In the genomic region with DNA sequence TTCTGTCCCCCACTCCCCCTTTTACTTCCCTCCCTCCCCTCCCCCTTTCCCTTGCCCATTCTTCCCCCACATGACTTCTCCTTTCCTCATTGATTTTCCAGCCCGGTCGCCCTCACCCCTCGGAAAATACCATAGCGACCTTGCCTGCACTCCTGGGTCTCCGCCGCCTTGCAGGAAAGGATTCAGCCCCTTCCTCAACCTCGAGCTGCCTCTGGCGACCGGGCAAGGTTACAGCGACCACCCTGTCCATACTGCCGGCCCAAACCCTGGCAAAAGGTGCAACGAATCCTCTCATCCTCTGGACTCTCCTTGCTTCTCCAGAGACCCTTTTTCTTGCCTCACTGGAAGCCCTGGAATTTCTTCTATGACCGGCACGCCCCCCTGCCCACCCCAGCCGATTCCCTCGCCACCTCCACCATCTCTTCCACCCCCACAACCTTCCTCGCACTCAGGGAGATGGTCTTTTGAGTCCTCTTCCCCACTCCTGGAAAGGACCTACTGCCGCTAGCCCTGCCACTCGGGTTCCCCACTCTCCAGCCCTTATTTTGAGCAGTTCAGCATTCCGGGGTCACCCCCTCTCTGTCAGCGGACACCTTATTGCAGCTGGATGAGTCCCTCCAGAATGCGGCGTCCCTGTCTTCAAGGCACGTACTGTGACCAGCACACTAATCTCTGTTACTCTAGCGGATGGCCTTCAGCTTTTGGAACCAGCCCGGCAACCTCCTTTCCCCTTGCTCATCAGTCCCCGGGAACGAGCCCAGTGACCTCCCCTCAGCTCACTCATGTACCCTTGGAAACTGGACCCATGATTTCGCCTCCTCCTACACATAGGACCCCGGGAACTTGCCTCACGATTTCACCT, we compare ENCODE assay signal across 7 cellular contexts. TPM values are rescaled to one million over a fixed set of nuclear protein-coding genes. Genes with fewer than 3 reads are reported as not detected.
DNase-seq lines count a peak whose midpoint lies in the region; ATAC-seq and TF ChIP-seq lines count a peak whose summit lies in the region.
"Had no signal": no experiment of that assay in that cellular context is flagged by ENCODE, and none has a peak within 500 bp of the region (broad histone marks: within the 10 kb centered on the region; RNA-seq: fewer than 3 reads in every experiment).

No MANE protein-coding gene starts in this region.

- peak overlapping the region; percentile 91 for H3K4me3 ChIP-seq in neutrophil (ENCODE audit: low read depth in 1 of 2, low read length in 1 of 2)

- H3K36me3 ChIP-seq in neutrophil, result no peaks in the 10 kb centered on the region

- peaks cover 10 to 17% of the 10 kb centered on the region in 2 experiments for H3K4me1 ChIP-seq in neutrophil (ENCODE audit: control insufficient read depth in 1 of 2, insufficient read depth in 1 of 2, low read depth in 1 of 2, low read length in 1 of 2)

- no peak for ATAC-seq in central memory CD8-positive, alpha-beta T cell (replicated peaks; ENCODE audit: extremely low read depth, poor library complexity, severe bottlenecking)

- H3K27me3 Mint-ChIP-seq in HFFc6 (ENCODE audit: insufficient read depth), result peaks cover 4% of the 10 kb centered on the region; the same call in 1 of the 2 replicates
- H3K27me3 Mint-ChIP-seq in central memory CD8-positive, alpha-beta T cell, result no peaks in the 10 kb centered on the region

- H3K36me3 Mint-ChIP-seq in HFFc6 (ENCODE audit: low read depth), result peaks cover 11% of the 10 kb centered on the region; the same call in 1 of the 2 replicates
- peaks cover 26% of the 10 kb centered on the region for H3K36me3 Mint-ChIP-seq in central memory CD8-positive, alpha-beta T cell (ENCODE audit: insufficient read depth)

- no peak for TF ChIP-seq CTCF in HFFc6 (IDR thresholded peaks at IDR 0.05)
- TF ChIP-seq CTCF in neutrophil (IDR thresholded peaks at IDR 0.05), result no peak

- in situ Hi-C loops in G401 (cut with HindIII; ENCODE audit: low sequenced_read_pairs), result no loop called here

- peaks cover 36% of the 10 kb centered on the region for H3K4me1 Mint-ChIP-seq in HFFc6 (ENCODE audit: low read depth)
- H3K4me1 Mint-ChIP-seq in central memory CD8-positive, alpha-beta T cell, result peaks cover 39% of the 10 kb centered on the region

- H3K27ac ChIP-seq in neutrophil, result peak overlapping the region; percentile 92

- no peaks in the 10 kb centered on the region for H3K9me3 ChIP-seq in neutrophil

- peak overlapping the region; percentile 100 for H3K27ac Mint-ChIP-seq in HFFc6
- peak overlapping the region; percentile 98 for H3K27ac Mint-ChIP-seq in central memory CD8-positive, alpha-beta T cell (ENCODE audit: low read depth)

- peak overlapping the region; percentile 99 for H3K4me3 Mint-ChIP-seq in HFFc6
- H3K4me3 Mint-ChIP-seq in central memory CD8-positive, alpha-beta T cell, result peak overlapping the region; percentile 96

- H3K9me3 Mint-ChIP-seq in HFFc6, result no peaks in the 10 kb centered on the region
- H3K9me3 Mint-ChIP-seq in central memory CD8-positive, alpha-beta T cell, result no peaks in the 10 kb centered on the region

- H3K27me3 ChIP-seq in neutrophil, result no peaks in the 10 kb centered on the region

- DNase-seq in HFFc6 (no peak), NCI-H526 (lab: John Stamatoyannopoulos, UW) (no peak), G401 (ENCODE audit: low spot score) (no peak), RPMI8226 (no peak)
- no peak for DNase-seq in central memory CD8-positive, alpha-beta T cell (ENCODE audit: low spot score in 2 of 2)

RNA-seq across cellular contexts. Expression of gene NSUN4, which starts 0.8 kb away (rescaled TPM):
- 10 to 100 TPM; 14.8 to 17.2 (median 16.7) TPM for total RNA-seq in HFFc6 (2021; fragmentation: NEBNext Ultra II Directional; extraction: Animal tissue kit (Norgen Biotek cat#: 25700))
- total RNA-seq in G401 (2014; rRNA removed; shearing (Covaris generic)), result 14.6 and 20.9 TPM in 2 replicates

RNA-seq across cellular contexts. Expression of gene UQCRH, which starts 38.0 kb away (rescaled TPM):
- 100 to 1,000 TPM; 211 to 274 (median 260) TPM for total RNA-seq in HFFc6 (2021; fragmentation: NEBNext Ultra II Directional; extraction: Animal tissue kit (Norgen Biotek cat#: 25700))
- 782 and 965 TPM in 2 replicates for total RNA-seq in G401 (2014; rRNA removed; shearing (Covaris generic))

RNA-seq across cellular contexts. Expression of gene LRRC41, which starts 38.0 kb away (rescaled TPM):
- total RNA-seq in HFFc6 (2021; fragmentation: NEBNext Ultra II Directional; extraction: Animal tissue kit (Norgen Biotek cat#: 25700)), result 100 to 1,000 TPM in 4 of 6 experiments, 10 to 100 TPM in 2; 93.9 to 118 (median 104) TPM
- total RNA-seq in G401 (2014; rRNA removed; shearing (Covaris generic)), result 99.1 and 119 TPM in 2 replicates

RNA-seq across cellular contexts. Expression of gene FAAH, which starts 52.7 kb away (rescaled TPM):
- under 1 TPM; 0.17 to 0.75 (median 0.21) TPM for total RNA-seq in HFFc6 (2021; fragmentation: NEBNext Ultra II Directional; extraction: Animal tissue kit (Norgen Biotek cat#: 25700))
- total RNA-seq in G401 (2014; rRNA removed; shearing (Covaris generic)), result 0.43 TPM in 1 of 2 replicates, not detected in the other
- total RNA-seq: myocyte had no signal
